Comparison of ENCODE assay signal across 8 cellular contexts in genomic region chr17:17710728-17711541, GRCh38. TPM values are rescaled to one million over a fixed set of nuclear protein-coding genes. Genes with fewer than 3 reads are reported as not detected.
DNase-seq lines count a peak whose midpoint lies in the region; ATAC-seq, FAIRE-seq and TF ChIP-seq lines count a peak whose summit lies in the region.

No MANE protein-coding gene starts in this region.

- no peak overlapping the region for H4K91ac ChIP-seq in H9 (ENCODE audit: insufficient read length, low read depth, low read length)

- H4K20me1 ChIP-seq in H9 (ENCODE audit: control insufficient read depth, insufficient read depth, insufficient read length) = no peaks in the 10 kb centered on the region

- no peak overlapping the region for H4K5ac ChIP-seq in H9 (ENCODE audit: insufficient read length, low read depth, low read length)

- no peak overlapping the region for H3K27ac ChIP-seq in H9 (ENCODE audit: insufficient read length, low read depth, low read length)
- H3K27ac ChIP-seq in stomach = peak overlapping the region; percentile 83 to 95 (median 89)

- no peak overlapping the region for H2BK120ac ChIP-seq in H9 (ENCODE audit: low read depth, low read length, poor library complexity, severe bottlenecking)

- no CpG with 5 or more reads among the region's 16 CpGs for WGBS in H9 (ENCODE audit: extremely low coverage, insufficient read length, low lambda C conversion rate)
- 18 to 34% (median 24%) methylated on average over 13 to 16 of the region's 16 CpGs for WGBS in stomach, 5 donors

- no peak overlapping the region for H4K8ac ChIP-seq in H9 (replicated peaks; ENCODE audit: insufficient read length, low read depth, low read length)

- no peak for ATAC-seq in effector memory CD8-positive, alpha-beta T cell (replicated peaks)

- peaks cover 89% of the 10 kb centered on the region for H3K27me3 Mint-ChIP-seq in H9 (ENCODE audit: low read depth)
- H3K27me3 Mint-ChIP-seq in effector memory CD8-positive, alpha-beta T cell = peaks cover 0 to 4% of the 10 kb centered on the region in 2 donors

- no peaks in the 10 kb centered on the region for H3K79me2 ChIP-seq in H9 (ENCODE audit: insufficient read depth, low read length)

- no peak overlapping the region for H2AK5ac ChIP-seq in H9 (ENCODE audit: insufficient read length, low read length)

- peak overlapping the region in 1 of 2 experiments; percentile 26; a peak in 2 of 5 replicates for H3K4me3 Mint-ChIP-seq in H9
- H3K4me3 Mint-ChIP-seq in effector memory CD8-positive, alpha-beta T cell = no peak overlapping the region

- peaks cover 38 to 61% of the 10 kb centered on the region in 2 experiments for H3K4me1 Mint-ChIP-seq in H9
- peaks cover 23 to 24% of the 10 kb centered on the region in 2 donors for H3K4me1 Mint-ChIP-seq in effector memory CD8-positive, alpha-beta T cell (ENCODE audit: low read depth in 2 of 2)

- DNase-seq in H9 (peak; percentile 92), adipocyte (ENCODE audit: low read depth) (peak; percentile 93), stomach (peak; percentile 94), D721Med (ENCODE audit: insufficient read length, low spot score) (no peak), GM10248 (ENCODE audit: extremely low spot score) (no peak), GM19238 (ENCODE audit: insufficient read length, low spot score) (no peak)
- no peak for DNase-seq in effector memory CD8-positive, alpha-beta T cell

- no peaks in the 10 kb centered on the region for H3K36me3 ChIP-seq in adipocyte (ENCODE audit: control insufficient read depth, insufficient read depth, low read length, severe bottlenecking)
- no peaks in the 10 kb centered on the region for H3K36me3 ChIP-seq in iPS-15b (ENCODE audit: control insufficient read depth, insufficient read depth, low read length)
- no peaks in the 10 kb centered on the region for H3K36me3 ChIP-seq in stomach

- H2AFZ ChIP-seq in H9 (ENCODE audit: low read length) = no peak overlapping the region

- no peak overlapping the region for H3K56ac ChIP-seq in H9 (ENCODE audit: insufficient read length, low read depth, low read length)

- H3K9ac ChIP-seq in H9 (ENCODE audit: extremely low read depth, insufficient read length, low read length) (no peak overlapping the region), adipocyte (ENCODE audit: low read length) (peak overlapping the region; percentile 44), iPS-15b (ENCODE audit: low read depth, low read length) (no peak overlapping the region)

- no peak overlapping the region for H3K14ac ChIP-seq in H9 (ENCODE audit: insufficient read depth, low read length)

- no peak overlapping the region for H2BK12ac ChIP-seq in H9 (ENCODE audit: insufficient read length, low read depth, low read length)

- peaks cover 2% of the 10 kb centered on the region; the same call in 1 of the 2 replicates for H3K27me3 ChIP-seq in H9 (ENCODE audit: insufficient read depth, low read length)
- H3K27me3 ChIP-seq in adipocyte (replicated peaks; ENCODE audit: control insufficient read depth, insufficient read depth, low read length) = no peaks in the 10 kb centered on the region
- H3K27me3 ChIP-seq in iPS-15b (ENCODE audit: control insufficient read depth, insufficient read depth, low read length) = peaks cover 92% of the 10 kb centered on the region
- no peaks in the 10 kb centered on the region for H3K27me3 ChIP-seq in stomach

- intact Hi-C loops in stomach (cut with DNase I; ENCODE audit: low total_unique reads) = no loop called here

- no peak overlapping the region for H3K4me3 ChIP-seq in adipocyte (ENCODE audit: low read length)
- H3K4me3 ChIP-seq in iPS-15b (ENCODE audit: low read depth, low read length) = peak overlapping the region; percentile 40
- H3K4me3 ChIP-seq in stomach = no peak overlapping the region

- peak in 1 of 4 donors; percentile 27 for TF ChIP-seq POLR2A in stomach (IDR thresholded peaks at IDR 0.05)

- CTCF ChIA-PET in GM10248 (lab: Yijun Ruan, JAX) = interaction anchor here (1.1 kb wide), 1 partner anchor 322 kb away, joined by 3 read pairs; no protein-coding TSS in a partner anchor

- FAIRE-seq in D721Med (lab: Jason Lieb, UNC) = no peak

- POLR2A ChIA-PET in GM10248 (lab: Yijun Ruan, JAX) = no interaction called here

- H3K18ac ChIP-seq in H9 (ENCODE audit: insufficient read length, low read depth, low read length) = no peak overlapping the region

- no peak overlapping the region for H3K4me2 ChIP-seq in H9 (ENCODE audit: insufficient read depth, insufficient read length, low read length)

- no peaks in the 10 kb centered on the region for H3K9me3 ChIP-seq in H9 (ENCODE audit: control insufficient read depth, low read depth, low read length)
- H3K9me3 ChIP-seq in adipocyte (ENCODE audit: control insufficient read depth, low read length) = no peaks in the 10 kb centered on the region
- no peaks in the 10 kb centered on the region for H3K9me3 ChIP-seq in iPS-15b (ENCODE audit: control insufficient read depth, insufficient read depth, low read length)
- H3K9me3 ChIP-seq in stomach = no peaks in the 10 kb centered on the region

- TF ChIP-seq EP300 in stomach (IDR thresholded peaks at IDR 0.05) = no peak

- no peak overlapping the region for H2BK20ac ChIP-seq in H9 (ENCODE audit: low read depth, low read length, poor library complexity, severe bottlenecking)

- no peak overlapping the region for H2BK15ac ChIP-seq in H9 (ENCODE audit: low read depth, low read length)

- TF ChIP-seq CTCF in H9 (conservative IDR thresholded peaks at IDR 0.05) (no peak), stomach (IDR thresholded peaks at IDR 0.05) (no peak), D721Med (IDR thresholded peaks at IDR 0.05; ENCODE audit: insufficient read depth, missing control alignments) (no peak), GM10248 (IDR thresholded peaks at IDR 0.05; ENCODE audit: control extremely low read depth, extremely low read depth, low read depth, missing control alignments) (no peak)

- H3K79me1 ChIP-seq in H9 (ENCODE audit: insufficient read depth, low read depth, low read length, poor library complexity, severe bottlenecking) = no peaks in the 10 kb centered on the region

- H3K4me1 ChIP-seq in H9 (ENCODE audit: insufficient read depth, low read length) = peaks cover 3% of the 10 kb centered on the region; the same call in 1 of the 2 replicates
- H3K4me1 ChIP-seq in adipocyte (ENCODE audit: control insufficient read depth, insufficient read depth, low read length) = peaks cover 49% of the 10 kb centered on the region
- peaks cover 16% of the 10 kb centered on the region for H3K4me1 ChIP-seq in iPS-15b (ENCODE audit: control insufficient read depth, insufficient read depth, low read length)
- peaks cover 66 to 97% (median 88%) of the 10 kb centered on the region in 4 donors for H3K4me1 ChIP-seq in stomach

- peak overlapping the region in 2 of 3 experiments; percentile 55 to 76; a peak in 2 of 7 replicates for H3K27ac Mint-ChIP-seq in H9
- H3K27ac Mint-ChIP-seq in effector memory CD8-positive, alpha-beta T cell = peak overlapping the region in 1 of 2 donors; percentile 74

- no peak overlapping the region for H3T11ph ChIP-seq in H9 (ENCODE audit: low read length)

- no peak overlapping the region for H3K23ac ChIP-seq in H9 (ENCODE audit: insufficient read length, low read depth, low read length)

- no peaks in the 10 kb centered on the region; a peak in 1 of 5 replicates for H3K9me3 Mint-ChIP-seq in H9
- H3K9me3 Mint-ChIP-seq in effector memory CD8-positive, alpha-beta T cell = no peaks in the 10 kb centered on the region

- H3K4ac ChIP-seq in H9 (ENCODE audit: low read depth, low read length) = no peak overlapping the region

- H3K23me2 ChIP-seq in H9 (ENCODE audit: insufficient read length, low read depth, low read length, poor library complexity, severe bottlenecking) = no peaks in the 10 kb centered on the region

- H2BK5ac ChIP-seq in H9 (ENCODE audit: insufficient read length, low read length) = no peak overlapping the region

- H3K36me3 Mint-ChIP-seq in H9 (ENCODE audit: insufficient read depth in 1 of 3, low read depth in 3 of 3) = peaks cover 0 to 1% (median 0%) of the 10 kb centered on the region in 3 experiments; a peak in 1 of 7 replicates
- H3K36me3 Mint-ChIP-seq in effector memory CD8-positive, alpha-beta T cell (ENCODE audit: insufficient read depth) = peaks cover 28% of the 10 kb centered on the region

RNA-seq across cellular contexts. Expression of gene RAI1, which starts 29.7 kb away (rescaled TPM):
- total RNA-seq in H9 (2021) = 1.5 and 1.9 TPM in 2 replicates
- total RNA-seq in stomach = 10 to 100 TPM; 19.1 to 94.5 (median 46.9) TPM
- polyA plus RNA-seq in stomach = 10 to 100 TPM in 2 of 3 donors, 1 to 10 TPM in 1; 4.6 to 12.5 (median 12.0) TPM

Comparison
In these comparisons a context has a peak if more than half of its experiments do, and no peak if none do; other contexts are left out.
1. DNase-seq: peak in H9 (single experiment), adipocyte (single experiment) and stomach (single experiment); none in effector memory CD8-positive, alpha-beta T cell (0 of 3), D721Med (single experiment), GM10248 (single experiment) and GM19238 (single experiment).